ENCODE assay signal across 19 cellular contexts in the genomic region with DNA sequence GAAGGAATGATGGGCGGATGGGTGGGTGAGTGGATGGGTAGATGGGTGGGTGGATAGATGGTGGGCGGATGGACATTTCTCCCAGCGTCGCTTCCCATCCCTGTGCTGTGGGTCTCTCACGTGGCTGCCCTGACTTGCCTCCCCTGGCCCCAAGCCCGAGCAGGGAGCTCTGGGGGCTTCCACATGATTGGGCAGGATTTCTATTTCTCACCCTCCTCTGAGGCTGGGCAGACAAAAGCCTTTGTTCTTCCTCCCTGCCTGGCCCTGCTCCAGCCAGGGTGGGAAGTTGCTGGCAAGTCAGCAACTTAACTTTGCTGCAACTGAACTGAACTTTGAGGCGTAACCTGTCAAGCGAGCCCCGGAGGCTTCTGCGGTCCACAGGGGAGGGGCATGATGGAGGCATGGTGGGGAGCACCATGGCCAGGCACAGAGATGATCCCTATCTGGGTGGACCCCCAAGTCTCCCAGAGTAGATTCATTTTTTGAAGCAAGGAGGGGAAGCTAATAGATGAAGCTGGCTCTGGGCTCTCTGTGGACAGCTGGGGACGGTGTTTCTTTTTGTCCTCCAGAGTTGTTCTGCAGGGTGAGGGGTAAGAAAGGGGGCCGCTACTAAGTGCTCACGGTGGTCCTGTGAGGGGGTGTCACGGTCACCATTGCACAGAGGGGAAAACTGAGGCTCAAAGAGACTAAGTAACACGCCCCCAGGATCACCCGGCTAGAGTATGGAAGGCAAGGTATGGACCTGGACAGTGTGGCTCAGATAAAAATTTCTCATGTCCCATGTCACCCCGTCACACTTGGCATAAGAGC.
DNase-seq lines count a peak whose midpoint lies in the region; FAIRE-seq and TF ChIP-seq lines count a peak whose summit lies in the region.
"Had no signal": no experiment of that assay in that cellular context is flagged by ENCODE, and none has a peak within 500 bp of the region (broad histone marks: within the 10 kb centered on the region; RNA-seq: fewer than 3 reads in every experiment).

No MANE protein-coding gene starts in this region.

- H3K9me3 ChIP-seq in astrocyte (ENCODE audit: insufficient read depth, low read depth, low read length) (no peaks in the 10 kb centered on the region), sigmoid colon (no peaks in the 10 kb centered on the region), SK-N-SH (no peaks in the 10 kb centered on the region)
- H3K9me3 ChIP-seq: heart left ventricle, testis had no signal

- H3K9me2 ChIP-seq in SK-N-SH, result no peaks in the 10 kb centered on the region

- POLR2A ChIA-PET in SK-N-SH (lab: Yijun Ruan, JAX), result no interaction called here

- no peak for FAIRE-seq in astrocyte (lab: Jason Lieb, UNC)
- FAIRE-seq: RCC 7860 had no signal

- H3K36me3 ChIP-seq in astrocyte (ENCODE audit: insufficient read depth, low read length) (no peaks in the 10 kb centered on the region), sigmoid colon (no peaks in the 10 kb centered on the region), SK-N-SH (replicated peaks in 1 of 2; ENCODE audit: control insufficient read depth in 1 of 2, insufficient read depth in 2 of 2, low read length in 1 of 2) (no peaks in the 10 kb centered on the region)
- H3K36me3 ChIP-seq: heart left ventricle had no signal

- TF ChIP-seq CTCF in astrocyte (IDR thresholded peaks at IDR 0.05; ENCODE audit: insufficient read depth, low read depth, low read length) (no peak), sigmoid colon (IDR thresholded peaks at IDR 0.05) (no peak), SK-N-SH (IDR thresholded peaks at IDR 0.05) (no peak)

- 45 to 63% methylated on average over 17 of the region's 17 CpGs for WGBS in sigmoid colon, 2 donors
- 80% methylated on average over 15 of the region's 17 CpGs for WGBS in SK-N-SH (ENCODE audit: low lambda C conversion rate)

- H3F3A ChIP-seq in SK-N-SH (replicated peaks; ENCODE audit: insufficient read depth), result no peaks in the 10 kb centered on the region

- H3K4me3 ChIP-seq in astrocyte (ENCODE audit: insufficient read depth, low read depth, low read length) (no peak overlapping the region), sigmoid colon (no peak overlapping the region), SK-N-SH (ENCODE audit: low read depth in 2 of 2, low read length in 1 of 2) (no peak overlapping the region)
- H3K4me3 ChIP-seq: heart left ventricle, testis had no signal

- H2AFZ ChIP-seq in astrocyte (ENCODE audit: low read depth, low read length) (no peak overlapping the region), SK-N-SH (ENCODE audit: low read depth) (no peak overlapping the region)

- H3K4me1 Mint-ChIP-seq in astrocyte (ENCODE audit: low read depth, unreplicated experiment), result no peaks in the 10 kb centered on the region
- H3K4me1 Mint-ChIP-seq: immature natural killer cell had no signal

- H3K4me3 Mint-ChIP-seq in astrocyte (ENCODE audit: unreplicated experiment), result no peak overlapping the region
- H3K4me3 Mint-ChIP-seq: activated naive CD8-positive, alpha-beta T cell; activated T-cell treated with anti-CD3 and anti-CD28 coated beads, Interleukin-2, amount 50 U/mL, for 4 hours; immature natural killer cell had no signal

- H3K4me2 ChIP-seq in astrocyte (ENCODE audit: low read length) (no peak overlapping the region), SK-N-SH (no peak overlapping the region)

- H3K9ac ChIP-seq in astrocyte (ENCODE audit: low read length) (no peak overlapping the region), SK-N-SH (no peak overlapping the region)

- CTCF ChIA-PET in SK-N-SH (lab: Yijun Ruan, JAX), result interaction anchor here (1.4 kb wide), 1 partner anchor 15 kb away, joined by 4 read pairs; no protein-coding TSS in a partner anchor

- H4K20me1 ChIP-seq in astrocyte (ENCODE audit: insufficient read depth, low read length) (no peaks in the 10 kb centered on the region), SK-N-SH (ENCODE audit: insufficient read depth) (no peaks in the 10 kb centered on the region)

- H3K36me3 Mint-ChIP-seq in astrocyte (ENCODE audit: low read depth, unreplicated experiment), result no peaks in the 10 kb centered on the region
- H3K36me3 Mint-ChIP-seq: activated naive CD8-positive, alpha-beta T cell had no signal

- H3K4me1 ChIP-seq in astrocyte (ENCODE audit: insufficient read depth, low read length) (peaks cover 12% of the 10 kb centered on the region), sigmoid colon (no peaks in the 10 kb centered on the region), SK-N-SH (ENCODE audit: control insufficient read depth in 1 of 2, insufficient read depth in 2 of 2, low read depth in 1 of 2, low read length in 1 of 2) (no peaks in the 10 kb centered on the region)

- no peak for TF ChIP-seq POLR2A in sigmoid colon (IDR thresholded peaks at IDR 0.05)

- H3K9me3 Mint-ChIP-seq in astrocyte (ENCODE audit: unreplicated experiment), result no peaks in the 10 kb centered on the region

- intact Hi-C loops in sigmoid colon (cut with DNase I), result no loop called here

- no peak overlapping the region for H3K27ac Mint-ChIP-seq in astrocyte (ENCODE audit: unreplicated experiment)
- H3K27ac Mint-ChIP-seq: activated naive CD8-positive, alpha-beta T cell had no signal

- peaks cover 28% of the 10 kb centered on the region for H3K27me3 Mint-ChIP-seq in astrocyte (ENCODE audit: low read depth, unreplicated experiment)

- no peaks in the 10 kb centered on the region for H3K79me2 ChIP-seq in astrocyte (ENCODE audit: insufficient read depth, low read length)
- no peaks in the 10 kb centered on the region for H3K79me2 ChIP-seq in SK-N-SH (ENCODE audit: insufficient read depth)

- H3K27ac ChIP-seq in astrocyte (ENCODE audit: low read depth, low read length) (no peak overlapping the region), sigmoid colon (no peak overlapping the region), SK-N-SH (ENCODE audit: low read depth in 2 of 2, low read length in 1 of 2) (no peak overlapping the region)
- H3K27ac ChIP-seq: heart left ventricle, testis had no signal

- DNase-seq in HT-29 (ENCODE audit: low spot score), result peak; percentile 67
- DNase-seq in astrocyte (ENCODE audit: low read depth), result peak; percentile 77
- DNase-seq in kidney tubule cell (ENCODE audit: low spot score), result peak; percentile 69
- DNase-seq in sigmoid colon, result peak; percentile 58
- no peak for DNase-seq in NCI-H82 treated with DMSO at 0.1 percent for 48 hours (lab: John Stamatoyannopoulos, UW; ENCODE audit: unreplicated experiment)
- DNase-seq in NCI-H526 treated with DMSO at 0.1 percent for 48 hours (lab: John Stamatoyannopoulos, UW), result no peak
- DNase-seq in NOMO-1 (lab: John Stamatoyannopoulos, UW; ENCODE audit: unreplicated experiment in 2 of 2), result no peak
- no peak for DNase-seq in SK-N-SH
- DNase-seq: activated CD4-positive, alpha-beta T cell treated with anti-CD3 and anti-CD28 coated beads, Interleukin-2, amount 50 U/mL, for 48 hours; activated T-cell treated with anti-CD3 and anti-CD28 coated beads, Interleukin-2, amount 50 U/mL, for 4 hours; central memory CD4-positive, alpha-beta T cell; effector CD8-positive, alpha-beta T cell; immature natural killer cell; NCI-H1048; stimulated activated CD4-positive, alpha-beta T cell treated with anti-CD3 and anti-CD28 coated beads, Interleukin-4, amount 100 ng/mL, for 1 hour; testis had no signal

- H3K27me3 ChIP-seq in astrocyte (ENCODE audit: insufficient read depth, low read length), result no peaks in the 10 kb centered on the region
- no peaks in the 10 kb centered on the region for H3K27me3 ChIP-seq in sigmoid colon
- no peaks in the 10 kb centered on the region for H3K27me3 ChIP-seq in SK-N-SH (ENCODE audit: insufficient read depth)
- H3K27me3 ChIP-seq: heart left ventricle, testis had no signal

- TF ChIP-seq RAD21 in SK-N-SH (IDR thresholded peaks at IDR 0.05; ENCODE audit: low read length), result no peak

- no peak for TF ChIP-seq EP300 in sigmoid colon (IDR thresholded peaks at IDR 0.05)
- TF ChIP-seq EP300 in SK-N-SH (IDR thresholded peaks at IDR 0.05; ENCODE audit: borderline replicate concordance in 1 of 2, low read depth in 1 of 2, low read length in 1 of 2), result no peak

TF ChIP-seq in SK-N-SH, 30 proteins besides CTCF, POLR2A, EP300 and RAD21 (continues in another document):
- TF ChIP-seq, protein P1, sequence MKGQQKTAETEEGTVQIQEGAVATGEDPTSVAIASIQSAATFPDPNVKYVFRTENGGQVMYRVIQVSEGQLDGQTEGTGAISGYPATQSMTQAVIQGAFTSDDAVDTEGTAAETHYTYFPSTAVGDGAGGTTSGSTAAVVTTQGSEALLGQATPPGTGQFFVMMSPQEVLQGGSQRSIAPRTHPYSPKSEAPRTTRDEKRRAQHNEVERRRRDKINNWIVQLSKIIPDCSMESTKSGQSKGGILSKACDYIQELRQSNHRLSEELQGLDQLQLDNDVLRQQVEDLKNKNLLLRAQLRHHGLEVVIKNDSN (IDR thresholded peaks at IDR 0.05; ENCODE audit: borderline replicate concordance, low read depth), result no peak
- TF ChIP-seq NFIC (IDR thresholded peaks at IDR 0.05; ENCODE audit: borderline replicate concordance), result no peak
- no peak for TF ChIP-seq EZH2phosphoT487 (IDR thresholded peaks at IDR 0.05; ENCODE audit: borderline replicate concordance, low read depth)
- TF ChIP-seq CHD2 (IDR thresholded peaks at IDR 0.05; ENCODE audit: low read length, partially characterized antibody), result no peak
- TF ChIP-seq ELF1 (IDR thresholded peaks at IDR 0.05), result no peak
- TF ChIP-seq GABPA (IDR thresholded peaks at IDR 0.05; ENCODE audit: low read depth), result no peak
- TF ChIP-seq, protein P2, sequence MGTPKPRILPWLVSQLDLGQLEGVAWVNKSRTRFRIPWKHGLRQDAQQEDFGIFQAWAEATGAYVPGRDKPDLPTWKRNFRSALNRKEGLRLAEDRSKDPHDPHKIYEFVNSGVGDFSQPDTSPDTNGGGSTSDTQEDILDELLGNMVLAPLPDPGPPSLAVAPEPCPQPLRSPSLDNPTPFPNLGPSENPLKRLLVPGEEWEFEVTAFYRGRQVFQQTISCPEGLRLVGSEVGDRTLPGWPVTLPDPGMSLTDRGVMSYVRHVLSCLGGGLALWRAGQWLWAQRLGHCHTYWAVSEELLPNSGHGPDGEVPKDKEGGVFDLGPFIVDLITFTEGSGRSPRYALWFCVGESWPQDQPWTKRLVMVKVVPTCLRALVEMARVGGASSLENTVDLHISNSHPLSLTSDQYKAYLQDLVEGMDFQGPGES (IDR thresholded peaks at IDR 0.05; ENCODE audit: low read depth, low read length), result no peak
- TF ChIP-seq YY1 (IDR thresholded peaks at IDR 0.05; ENCODE audit: low read depth), result no peak
- no peak for TF ChIP-seq MXI1 (IDR thresholded peaks at IDR 0.05; ENCODE audit: low read depth, low read length)
- TF ChIP-seq JUND (IDR thresholded peaks at IDR 0.05), result no peak
- TF ChIP-seq, protein P3, sequence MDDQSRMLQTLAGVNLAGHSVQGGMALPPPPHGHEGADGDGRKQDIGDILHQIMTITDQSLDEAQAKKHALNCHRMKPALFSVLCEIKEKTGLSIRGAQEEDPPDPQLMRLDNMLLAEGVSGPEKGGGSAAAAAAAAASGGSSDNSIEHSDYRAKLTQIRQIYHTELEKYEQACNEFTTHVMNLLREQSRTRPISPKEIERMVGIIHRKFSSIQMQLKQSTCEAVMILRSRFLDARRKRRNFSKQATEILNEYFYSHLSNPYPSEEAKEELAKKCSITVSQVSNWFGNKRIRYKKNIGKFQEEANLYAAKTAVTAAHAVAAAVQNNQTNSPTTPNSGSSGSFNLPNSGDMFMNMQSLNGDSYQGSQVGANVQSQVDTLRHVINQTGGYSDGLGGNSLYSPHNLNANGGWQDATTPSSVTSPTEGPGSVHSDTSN (IDR thresholded peaks at IDR 0.05), result no peak

Comparison
In these comparisons a context has a peak if more than half of its experiments do, and no peak if none do; other contexts are left out.
1. DNase-seq: peak in HT-29 (single experiment), astrocyte (single experiment), kidney tubule cell (single experiment) and sigmoid colon (single experiment); none in NCI-H82 treated with DMSO at 0.1 percent for 48 hours (single experiment), NCI-H526 treated with DMSO at 0.1 percent for 48 hours (single experiment), NOMO-1 (0 of 2) and SK-N-SH (single experiment).